In genomic region chr9:126983767-126984166, GRCh38 we compare ENCODE assay signal across 17 cellular contexts.
"Had no signal": no experiment of that assay in that cellular context is flagged by ENCODE, and none has a peak within 500 bp of the region (broad histone marks: within the 10 kb centered on the region; RNA-seq: fewer than 3 reads in every experiment).

No MANE protein-coding gene starts in this region.

- H3K4me3 Mint-ChIP-seq: memory B cell, mesothelial cell of epicardium had no signal

- H3K4me3 ChIP-seq: dorsolateral prefrontal cortex, esophagus muscularis mucosa, gastroesophageal sphincter, left lung, lower lobe of right lung, right atrium auricular region, sigmoid colon had no signal

- H3K27me3 ChIP-seq: dorsolateral prefrontal cortex, esophagus muscularis mucosa, gastroesophageal sphincter, right atrium auricular region, sigmoid colon had no signal

- H3K27ac ChIP-seq: dorsolateral prefrontal cortex, esophagus muscularis mucosa, gastroesophageal sphincter, left lung, lower lobe of right lung, neutrophil, right atrium auricular region, sigmoid colon had no signal

- DNase-seq: cortex of kidney; dorsolateral prefrontal cortex; effector CD8-positive, alpha-beta T cell; glutamatergic neuron; left lung; lower lobe of right lung; sigmoid colon; small intestine; stimulated activated CD4-positive, alpha-beta T cell treated with anti-CD3 and anti-CD28 coated beads, Interleukin-12 subunit alpha, Interleukin-12 subunit beta, amount 100 ng/mL, for 4 hours; stimulated activated naive CD4-positive, alpha-beta T cell treated with Interleukin-2 at 50 U/mL for 16 hours; trophoblast cell had no signal

- H3K27ac Mint-ChIP-seq: memory B cell, mesothelial cell of epicardium had no signal

- ATAC-seq: gastroesophageal sphincter, left lung, lower lobe of right lung had no signal

- H3K36me3 ChIP-seq: esophagus muscularis mucosa, gastroesophageal sphincter, left lung, lower lobe of right lung, neutrophil, right atrium auricular region, sigmoid colon had no signal

- H3K9me3 ChIP-seq: esophagus muscularis mucosa, lower lobe of right lung, neutrophil, sigmoid colon had no signal
